24 cellular contexts compared by ENCODE assay signal in the genomic region with DNA sequence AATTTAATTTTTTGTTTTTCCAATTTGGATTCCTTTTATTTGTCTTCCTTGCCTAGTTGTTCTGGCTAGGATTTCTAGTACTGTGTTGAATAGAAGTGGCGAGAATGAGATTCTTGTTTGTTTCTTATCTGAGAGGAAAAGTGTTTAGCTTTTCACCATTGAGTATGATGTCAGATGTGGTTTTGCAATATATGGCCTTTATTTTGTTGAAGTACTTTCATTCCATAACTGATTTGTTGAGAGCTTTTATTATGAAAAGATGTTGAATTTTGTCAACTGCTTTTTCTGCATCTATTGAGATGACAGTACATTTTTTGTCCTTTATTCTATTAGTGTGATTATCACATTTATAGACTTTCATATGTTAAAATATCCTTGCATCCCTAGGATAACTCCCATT.
"Had no signal": no experiment of that assay in that cellular context is flagged by ENCODE, and none has a peak within 500 bp of the region (broad histone marks: within the 10 kb centered on the region; RNA-seq: fewer than 3 reads in every experiment).

No MANE protein-coding gene starts in this region.

- DNase-seq: colonic mucosa; effector CD8-positive, alpha-beta T cell; endodermal cell; kidney; left cardiac atrium; left lung; mesendoderm; midbrain; naive thymus-derived CD4-positive, alpha-beta T cell; nucleus accumbens; stimulated activated CD4-positive, alpha-beta T cell treated with anti-CD3 and anti-CD28 coated beads, Interleukin-12 subunit alpha, Interleukin-12 subunit beta, amount 100 ng/mL, for 4 hours; stimulated activated CD4-positive, alpha-beta T cell treated with anti-CD3 and anti-CD28 coated beads, Interleukin-1b, Interleukin-23, amount 100 ng/mL, for 48 hours; stimulated activated CD4-positive, alpha-beta T cell treated with anti-CD3 and anti-CD28 coated beads, Interleukin-4, amount 100 ng/mL, for 24 hours; stimulated activated naive CD8-positive, alpha-beta T cell treated with anti-CD3 and anti-CD28 coated beads, Interleukin-15, Interleukin-2, amounts not matched to agents 100 U/mL and 50 U/mL, for 24 hours; substantia nigra; testis; tibial artery had no signal

- H3K27me3 ChIP-seq: colonic mucosa, left lung, right atrium auricular region, testis, tibial artery had no signal

- H3K4me3 ChIP-seq: colonic mucosa, left lung, prostate gland, right atrium auricular region, smooth muscle cell, testis, tibial artery had no signal

- H3K4me2 ChIP-seq: smooth muscle cell had no signal

- H3K36me3 ChIP-seq: colonic mucosa, left lung, prostate gland, right atrium auricular region, tibial artery had no signal

- ATAC-seq: esophagus mucosa; left cardiac atrium; left lung; naive thymus-derived CD4-positive, alpha-beta T cell; sciatic nerve; stimulated activated memory B cell treated with anti-CD40 and anti-IgM and Interleukin-4, amounts not matched to agents 10 μg/mL and 1 μg/mL and 100 μg/mL, for 72 hours; stimulated activated naive CD8-positive, alpha-beta T cell treated with anti-CD3 and anti-CD28 coated beads, Interleukin-15, Interleukin-2, amounts not matched to agents 100 U/mL and 50 U/mL, for 24 hours had no signal

- H3K27ac ChIP-seq: colonic mucosa, epithelial cell of prostate, left lung, prostate gland, right atrium auricular region, testis, tibial artery had no signal

- H3K4me1 ChIP-seq: colonic mucosa, left lung, prostate gland, right atrium auricular region, testis, tibial artery had no signal

- H3K9me3 ChIP-seq: colonic mucosa, prostate gland, right atrium auricular region, testis had no signal
